Comparison of ENCODE assay signal across 8 cellular contexts in the genomic region with DNA sequence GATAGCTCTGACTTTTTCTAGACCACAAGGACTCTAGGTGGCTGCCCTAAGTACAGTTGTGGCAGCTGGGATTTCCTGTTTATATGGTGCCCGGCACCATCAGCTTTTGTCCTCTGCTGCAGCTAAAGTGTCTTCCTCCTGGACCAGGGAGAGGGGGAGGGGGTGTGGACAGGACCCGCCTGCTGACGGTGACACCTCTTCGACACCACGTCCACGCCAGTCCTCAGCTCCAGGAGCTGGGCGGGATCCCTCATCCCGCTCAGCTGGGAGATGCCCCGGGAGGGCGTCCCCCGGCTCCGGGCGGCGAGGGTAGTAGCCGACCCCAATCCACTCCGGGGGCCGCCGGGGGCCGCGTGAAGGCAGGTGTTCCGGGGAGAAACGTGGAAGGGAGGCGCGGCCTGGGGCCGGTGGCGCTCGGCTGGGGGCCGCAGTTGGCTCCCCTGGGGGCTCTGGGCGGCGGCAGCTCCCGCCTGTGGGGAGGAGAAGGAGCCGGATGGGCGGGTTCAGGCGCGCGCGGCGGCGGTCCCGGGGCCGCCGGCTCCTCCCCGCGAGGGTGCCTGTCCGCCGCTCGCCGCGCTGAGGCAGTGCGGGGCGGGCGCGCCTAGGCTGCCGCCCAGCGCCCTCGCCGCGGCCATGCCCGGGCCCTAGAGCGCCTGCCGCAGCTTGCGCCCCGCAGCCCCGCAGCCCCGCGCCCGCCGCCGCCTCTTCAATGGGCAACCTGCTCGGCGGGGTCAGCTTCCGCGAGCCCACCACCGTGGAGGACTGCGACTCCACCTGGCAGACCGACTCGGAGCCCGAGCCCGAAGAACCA. TPM values are rescaled to one million over a fixed set of nuclear protein-coding genes. Genes with fewer than 3 reads are reported as not detected.
DNase-seq lines count a peak whose midpoint lies in the region; ATAC-seq and TF ChIP-seq lines count a peak whose summit lies in the region.

A gene (plus strand): TSS at position 584 of the 811 bp plus-strand sequence. CDS start 126 bp downstream, at position 710.

- H3F3A ChIP-seq in DOHH2 (ENCODE audit: control insufficient read depth, insufficient read depth), result peaks cover 13% of the 10 kb centered on the region

- intact Hi-C loops in natural killer cell (cut with micrococcal nuclease), result loop anchor here (10.0 kb wide), 1 partner anchor 1494 kb away; a partner anchor contains a TSS

- H3K4me3 ChIP-seq in DOHH2 (ENCODE audit: low read length), result peak within 1 kb of the TSS; percentile 82
- H3K4me3 ChIP-seq in KMS-11 (IDR thresholded peaks at IDR 0.05; ENCODE audit: insufficient read depth, low read depth, low read length), result no peak within 1 kb of the TSS

- peak within 1 kb of the TSS; percentile 80 for H3K9ac ChIP-seq in KMS-11

- peak within 1 kb of the TSS; percentile 85 for H2AFZ ChIP-seq in KMS-11 (ENCODE audit: low read depth)

- TF ChIP-seq CTCF in DOHH2 (IDR thresholded peaks at IDR 0.05; ENCODE audit: low read depth, low read length, poor library complexity, severe bottlenecking) (no peak), KMS-11 (conservative IDR thresholded peaks at IDR 0.05; ENCODE audit: low read depth, low read length) (no peak), natural killer cell (IDR thresholded peaks at IDR 0.05) (no peak)

- DNase-seq in RPMI7951 (ENCODE audit: low read depth), result peak; percentile 83
- DNase-seq in fibroblast of peridontal ligament (ENCODE audit: extremely low read depth), result peak; percentile 46
- peak; percentile 70 for DNase-seq in natural killer cell
- DNase-seq in stimulated activated naive CD8-positive, alpha-beta T cell treated with anti-CD3 and anti-CD28 coated beads, Interleukin-15, Interleukin-2, amounts not matched to agents 100 U/mL and 50 U/mL, for 24 hours, result peak; percentile 77

- H3K36me3 ChIP-seq in DOHH2 (ENCODE audit: control insufficient read depth, low read length) (peaks cover 29% of the 10 kb centered on the region), KMS-11 (ENCODE audit: insufficient read depth) (no peaks in the 10 kb centered on the region)

- H3K4me1 ChIP-seq in DOHH2 (ENCODE audit: control insufficient read depth, low read length) (peaks cover 46% of the 10 kb centered on the region), KMS-11 (ENCODE audit: low read depth, poor library complexity, severe bottlenecking) (peaks cover 48% of the 10 kb centered on the region)

- H3K9me2 ChIP-seq in DOHH2 (replicated peaks; ENCODE audit: control insufficient read depth, low read length), result no peaks in the 10 kb centered on the region

- peak; percentile 86 for ATAC-seq in GM21737 (IDR thresholded peaks at IDR 0.05; ENCODE audit: unreplicated experiment)
- peak; percentile 86 for ATAC-seq in activated T-helper 17 cell treated with anti-CD3 and anti-CD28 coated beads, Interleukin-2, amount 50 U/mL, for 72 hours (replicated peaks)
- peak; percentile 82 to 94 (median 87) for ATAC-seq in natural killer cell
- peak; percentile 91 for ATAC-seq in stimulated activated naive CD8-positive, alpha-beta T cell treated with anti-CD3 and anti-CD28 coated beads, Interleukin-15, Interleukin-2, amounts not matched to agents 100 U/mL and 50 U/mL, for 24 hours

- H3K9me3 Mint-ChIP-seq in activated T-helper 17 cell treated with anti-CD3 and anti-CD28 coated beads, Interleukin-2, amount 50 U/mL, for 72 hours, result no peaks in the 10 kb centered on the region
- H3K9me3 Mint-ChIP-seq in natural killer cell, result no peaks in the 10 kb centered on the region

- H3K79me2 ChIP-seq in DOHH2 (ENCODE audit: control insufficient read depth, low read length), result peaks cover 43% of the 10 kb centered on the region
- peaks cover 41% of the 10 kb centered on the region for H3K79me2 ChIP-seq in KMS-11 (ENCODE audit: insufficient read depth, low read depth)

- H4K20me1 ChIP-seq in DOHH2 (ENCODE audit: control insufficient read depth, insufficient read depth, low read depth, low read length) (peaks cover 6% of the 10 kb centered on the region; the same call in 1 of the 2 replicates), KMS-11 (ENCODE audit: insufficient read depth) (no peaks in the 10 kb centered on the region)

- H3K9me3 ChIP-seq in DOHH2 (ENCODE audit: control insufficient read depth, insufficient read depth, low read length), result no peaks in the 10 kb centered on the region

- H3K27me3 ChIP-seq in DOHH2 (ENCODE audit: control insufficient read depth, low read length) (no peaks in the 10 kb centered on the region), KMS-11 (ENCODE audit: insufficient read depth, low read depth) (no peaks in the 10 kb centered on the region)

- H3K27ac Mint-ChIP-seq in activated T-helper 17 cell treated with anti-CD3 and anti-CD28 coated beads, Interleukin-2, amount 50 U/mL, for 72 hours, result peak within 1 kb of the TSS; percentile 67
- H3K27ac Mint-ChIP-seq in natural killer cell, result peak within 1 kb of the TSS; percentile 72 to 85

- H3K27ac ChIP-seq in DOHH2 (ENCODE audit: low read depth, low read length) (peak within 1 kb of the TSS; percentile 84), KMS-11 (peak within 1 kb of the TSS; percentile 94)

- H3K27me3 Mint-ChIP-seq in activated T-helper 17 cell treated with anti-CD3 and anti-CD28 coated beads, Interleukin-2, amount 50 U/mL, for 72 hours, result no peaks in the 10 kb centered on the region
- peaks cover 0 to 2% of the 10 kb centered on the region in 2 donors for H3K27me3 Mint-ChIP-seq in natural killer cell (ENCODE audit: low read depth in 2 of 2)

- H3K4me2 ChIP-seq in DOHH2 (ENCODE audit: low read length) (peak within 1 kb of the TSS; percentile 80), KMS-11 (peak within 1 kb of the TSS; percentile 88)

- peak within 1 kb of the TSS; percentile 78 for H3K4me3 Mint-ChIP-seq in activated T-helper 17 cell treated with anti-CD3 and anti-CD28 coated beads, Interleukin-2, amount 50 U/mL, for 72 hours
- H3K4me3 Mint-ChIP-seq in natural killer cell, result peak within 1 kb of the TSS; percentile 89

- H3K4me1 Mint-ChIP-seq in activated T-helper 17 cell treated with anti-CD3 and anti-CD28 coated beads, Interleukin-2, amount 50 U/mL, for 72 hours, result peaks cover 35% of the 10 kb centered on the region
- H3K4me1 Mint-ChIP-seq in natural killer cell, result peaks cover 41 to 42% of the 10 kb centered on the region in 2 donors

- H3K36me3 Mint-ChIP-seq in activated T-helper 17 cell treated with anti-CD3 and anti-CD28 coated beads, Interleukin-2, amount 50 U/mL, for 72 hours (ENCODE audit: low read depth), result peaks cover 3% of the 10 kb centered on the region
- H3K36me3 Mint-ChIP-seq in natural killer cell, result no peaks in the 10 kb centered on the region

RNA-seq across cellular contexts. Expression of the gene that starts here (rescaled TPM):
- 8.4 and 9.5 TPM in 2 replicates for total RNA-seq in RPMI7951 (2014; rRNA removed; shearing (Covaris generic))
- 1 to 10 TPM; 2.2 to 7.7 TPM for total RNA-seq in activated T-helper 17 cell treated with anti-CD3 and anti-CD28 coated beads, Interleukin-2, amount 50 U/mL, for 72 hours
- 10 to 100 TPM; 22.9 to 30.7 (median 25.6) TPM for total RNA-seq in natural killer cell
